ENCODE assay signal across 27 cellular contexts in genomic region chr10:28942012-28942411, GRCh38.
"Had no signal": no experiment of that assay in that cellular context is flagged by ENCODE, and none has a peak within 500 bp of the region (broad histone marks: within the 10 kb centered on the region; RNA-seq: fewer than 3 reads in every experiment).

No MANE protein-coding gene starts in this region.

- H3K4me1 Mint-ChIP-seq: activated CD4-positive, alpha-beta T cell treated with anti-CD3 and anti-CD28 coated beads, Interleukin-2, amount 10 ng/mL, durations not matched to agents 24 days and 14 days; activated CD8-positive, alpha-beta memory T cell treated with anti-CD3 and anti-CD28 coated beads, Interleukin-2, amount 10 ng/mL, durations not matched to agents 7 days and 5 days; activated naive CD4-positive, alpha-beta T cell treated with anti-CD3 and anti-CD28 coated beads, Interleukin-2, amount 50 U/mL, for 24 hours; central memory CD8-positive, alpha-beta T cell had no signal

- H3K4me3 ChIP-seq: ascending aorta, body of pancreas, Peyer's patch, SJCRH30 had no signal

- H3K4me3 Mint-ChIP-seq: activated CD4-positive, alpha-beta T cell treated with anti-CD3 and anti-CD28 coated beads, Interleukin-2, amount 10 ng/mL, durations not matched to agents 24 days and 14 days; activated CD8-positive, alpha-beta memory T cell treated with anti-CD3 and anti-CD28 coated beads, Interleukin-2, amount 10 ng/mL, durations not matched to agents 7 days and 5 days; activated naive CD4-positive, alpha-beta T cell treated with anti-CD3 and anti-CD28 coated beads, Interleukin-2, amount 50 U/mL, for 24 hours; activated T-cell treated with anti-CD3 and anti-CD28 coated beads, Interleukin-2, amount 50 U/mL, for 24 hours; activated T-helper 1 cell treated with anti-CD3 and anti-CD28 coated beads, Interleukin-12 subunit alpha, Interleukin-12 subunit beta, Interleukin-2, Interleukin-4 antibody, amounts not matched to agents 30 ng/mL and 10 ng/mL and 1 ng/mL, durations not matched to agents 14 hours and 24 hours and 36 hours; central memory CD8-positive, alpha-beta T cell; T-helper 1 cell treated with Interleukin-12 subunit alpha and Interleukin-12 subunit beta and Interleukin-4 antibody, amounts not matched to agents 30 μg/mL and 1 μg/mL, for 36 hours had no signal

- H3K27ac ChIP-seq: ascending aorta, body of pancreas, Peyer's patch, RWPE1, SJCRH30 had no signal

- H3K36me3 Mint-ChIP-seq: activated CD8-positive, alpha-beta memory T cell treated with anti-CD3 and anti-CD28 coated beads, Interleukin-2, amount 10 ng/mL, durations not matched to agents 7 days and 5 days; activated naive CD4-positive, alpha-beta T cell treated with anti-CD3 and anti-CD28 coated beads, Interleukin-2, amount 50 U/mL, for 24 hours had no signal

- H3K27me3 Mint-ChIP-seq: activated CD8-positive, alpha-beta memory T cell treated with anti-CD3 and anti-CD28 coated beads, Interleukin-2, amount 10 ng/mL, durations not matched to agents 7 days and 5 days had no signal

- H3K9me3 Mint-ChIP-seq: activated CD4-positive, alpha-beta T cell treated with anti-CD3 and anti-CD28 coated beads, Interleukin-2, amount 10 ng/mL, durations not matched to agents 24 days and 14 days; activated T-helper 1 cell treated with anti-CD3 and anti-CD28 coated beads, Interleukin-12 subunit alpha, Interleukin-12 subunit beta, Interleukin-2, Interleukin-4 antibody, amounts not matched to agents 30 ng/mL and 10 ng/mL and 1 ng/mL, durations not matched to agents 14 hours and 24 hours and 36 hours; T-helper 1 cell treated with Interleukin-12 subunit alpha and Interleukin-12 subunit beta and Interleukin-4 antibody, amounts not matched to agents 30 μg/mL and 1 μg/mL, for 36 hours had no signal

- H3K36me3 ChIP-seq: ascending aorta, Peyer's patch, SJCRH30 had no signal

- ATAC-seq: activated CD8-positive, alpha-beta memory T cell treated with anti-CD3 and anti-CD28 coated beads, Interleukin-2, amount 10 ng/mL, durations not matched to agents 7 days and 5 days; body of pancreas; SK-N-SH treated with all-trans-retinoic acid at 6 μM for 48 hours had no signal

- H3K9me3 ChIP-seq: ascending aorta, body of pancreas, Peyer's patch had no signal

- H3K27me3 ChIP-seq: ascending aorta, Peyer's patch, SJCRH30 had no signal

- H3K27ac Mint-ChIP-seq: activated CD4-positive, alpha-beta T cell treated with anti-CD3 and anti-CD28 coated beads, Interleukin-2, amount 10 ng/mL, durations not matched to agents 24 days and 14 days; activated CD8-positive, alpha-beta memory T cell treated with anti-CD3 and anti-CD28 coated beads, Interleukin-2, amount 10 ng/mL, durations not matched to agents 7 days and 5 days; activated naive CD4-positive, alpha-beta T cell treated with anti-CD3 and anti-CD28 coated beads, Interleukin-2, amount 50 U/mL, for 24 hours; activated T-cell treated with anti-CD3 and anti-CD28 coated beads, Interleukin-2, amount 50 U/mL, for 24 hours; activated T-helper 1 cell treated with anti-CD3 and anti-CD28 coated beads, Interleukin-12 subunit alpha, Interleukin-12 subunit beta, Interleukin-2, Interleukin-4 antibody, amounts not matched to agents 30 ng/mL and 10 ng/mL and 1 ng/mL, durations not matched to agents 14 hours and 24 hours and 36 hours; T-helper 1 cell treated with Interleukin-12 subunit alpha and Interleukin-12 subunit beta and Interleukin-4 antibody, amounts not matched to agents 30 μg/mL and 1 μg/mL, for 36 hours had no signal

- H3K4me1 ChIP-seq: Peyer's patch had no signal

- DNase-seq: activated CD4-positive, alpha-beta T cell treated with anti-CD3 and anti-CD28 coated beads, Interleukin-2, amount 10 ng/mL, durations not matched to agents 24 days and 14 days; activated CD4-positive, alpha-beta T cell treated with anti-CD3 and anti-CD28 coated beads, Interleukin-2, amount 50 U/mL, for 48 hours; activated CD4-positive, CD25-positive, alpha-beta regulatory T cell treated with anti-CD3 and anti-CD28 coated beads, Interleukin-2, amount 50 U/mL, for 72 hours; activated CD8-positive, alpha-beta memory T cell treated with anti-CD3 and anti-CD28 coated beads, Interleukin-2, amount 10 ng/mL, durations not matched to agents 7 days and 5 days; activated effector memory CD4-positive, alpha-beta T cell treated with Interleukin-2 at 50 U/mL for 16 hours; activated naive CD4-positive, alpha-beta T cell; activated T-cell treated with anti-CD3 and anti-CD28 coated beads, Interleukin-2, amount 50 U/mL, for 24 hours; body of pancreas; Kasumi-1; NCI-H1105 treated with DMSO at 0.1 percent for 48 hours; NCI-H1436 treated with DMSO at 0.1 percent for 48 hours; NCI-H1930; NCI-H2107; NCI-H345; NCI-H510A treated with DMSO at 0.1 percent for 48 hours; NCI-H774; NK-92 treated with Interleukin-12 subunit alpha and Interleukin-12 subunit beta, amount 100 ng/mL, for 24 hours; Peyer's patch; Right ventricle myocardium superior; SJCRH30 had no signal
